Comparison of ENCODE assay signal across 22 cellular contexts in genomic region chr7:154853727-154854095, GRCh38.
DNase-seq lines count a peak whose midpoint lies in the region; ATAC-seq and TF ChIP-seq lines count a peak whose summit lies in the region.
"Had no signal": no experiment of that assay in that cellular context is flagged by ENCODE, and none has a peak within 500 bp of the region (broad histone marks: within the 10 kb centered on the region; RNA-seq: fewer than 3 reads in every experiment).

No MANE protein-coding gene starts in this region.

- no peak overlapping the region for H3K9ac ChIP-seq in GM23248

- H2AFZ ChIP-seq in GM23248: no peak overlapping the region

- DNase-seq in GM23248 (peak; percentile 7), endothelial cell (ENCODE audit: low spot score) (no peak), mucosa of gallbladder (ENCODE audit: low spot score) (peak; percentile 28), kidney glomerular epithelial cell (lab: John Stamatoyannopoulos, UW) (no peak), NCI-H2227 (lab: John Stamatoyannopoulos, UW; ENCODE audit: unreplicated experiment) (no peak), putamen (ENCODE audit: low spot score) (no peak)
- DNase-seq in activated T-cell treated with anti-CD3 and anti-CD28 coated beads, Interleukin-2, amount 50 U/mL, for 72 hours: no peak
- DNase-seq: CD4-positive, CD25-positive, alpha-beta regulatory T cell; COR-L47; DMS153; EL; NCI-H1105; NCI-H2081; NCI-H2171 treated with DMSO at 0.1 percent for 48 hours; NCI-H446 treated with DMSO at 0.1 percent for 48 hours; NCI-H69; SHP77 had no signal

- TF ChIP-seq CTCF in endothelial cell (IDR thresholded peaks at IDR 0.05; ENCODE audit: unreplicated experiment): no peak

- H3K27me3 Mint-ChIP-seq in endothelial cell (ENCODE audit: unreplicated experiment): peaks cover 1% of the 10 kb centered on the region
- peaks cover 28% of the 10 kb centered on the region for H3K27me3 Mint-ChIP-seq in activated T-cell treated with anti-CD3 and anti-CD28 coated beads, Interleukin-2, amount 50 U/mL, for 72 hours (ENCODE audit: low read depth)
- H3K27me3 Mint-ChIP-seq: IgD-negative memory B cell had no signal

- no peaks in the 10 kb centered on the region for H4K20me1 ChIP-seq in GM23248 (ENCODE audit: insufficient read depth)

- H3K9me3 Mint-ChIP-seq in endothelial cell (ENCODE audit: unreplicated experiment): no peaks in the 10 kb centered on the region
- peaks cover 2 to 3% of the 10 kb centered on the region in 2 donors for H3K9me3 Mint-ChIP-seq in activated T-cell treated with anti-CD3 and anti-CD28 coated beads, Interleukin-2, amount 50 U/mL, for 72 hours

- no peaks in the 10 kb centered on the region for H3K4me1 ChIP-seq in GM23248 (ENCODE audit: insufficient read depth)

- in situ Hi-C loops in GM23248 (cut with MboI): no loop called here

- no peaks in the 10 kb centered on the region for H3K9me2 ChIP-seq in GM23248 (ENCODE audit: insufficient read depth)

- H3K36me3 Mint-ChIP-seq in endothelial cell (ENCODE audit: low read depth, unreplicated experiment): peaks cover 4% of the 10 kb centered on the region
- H3K36me3 Mint-ChIP-seq in activated T-cell treated with anti-CD3 and anti-CD28 coated beads, Interleukin-2, amount 50 U/mL, for 72 hours (ENCODE audit: insufficient read depth in 2 of 2): no peaks in the 10 kb centered on the region
- H3K36me3 Mint-ChIP-seq: CD4-positive, CD25-positive, alpha-beta regulatory T cell; IgD-negative memory B cell had no signal

- no peak overlapping the region for H3K4me3 Mint-ChIP-seq in endothelial cell (ENCODE audit: unreplicated experiment)
- no peak overlapping the region for H3K4me3 Mint-ChIP-seq in activated T-cell treated with anti-CD3 and anti-CD28 coated beads, Interleukin-2, amount 50 U/mL, for 72 hours
- H3K4me3 Mint-ChIP-seq: B cell; CD4-positive, CD25-positive, alpha-beta regulatory T cell; IgD-negative memory B cell had no signal

- H3K9me3 ChIP-seq in GM23248 (ENCODE audit: low read depth): peaks cover 3% of the 10 kb centered on the region

- peaks cover 2% of the 10 kb centered on the region for H3K4me1 Mint-ChIP-seq in endothelial cell (ENCODE audit: unreplicated experiment)
- no peaks in the 10 kb centered on the region for H3K4me1 Mint-ChIP-seq in activated T-cell treated with anti-CD3 and anti-CD28 coated beads, Interleukin-2, amount 50 U/mL, for 72 hours (ENCODE audit: low read depth)
- H3K4me1 Mint-ChIP-seq: B cell; CD4-positive, CD25-positive, alpha-beta regulatory T cell; IgD-negative memory B cell had no signal

- no peak overlapping the region for H3K4me3 ChIP-seq in GM23248
- H3K4me3 ChIP-seq: GM12878, SK-N-MC had no signal

- no peaks in the 10 kb centered on the region for H3F3A ChIP-seq in GM23248 (ENCODE audit: insufficient read depth)

- no peaks in the 10 kb centered on the region for H3K27me3 ChIP-seq in GM23248 (replicated peaks; ENCODE audit: insufficient read depth)

- H3K79me2 ChIP-seq in GM23248 (ENCODE audit: insufficient read depth): no peaks in the 10 kb centered on the region

- peak overlapping the region; percentile 49 for H3K27ac Mint-ChIP-seq in endothelial cell (ENCODE audit: unreplicated experiment)
- H3K27ac Mint-ChIP-seq in activated T-cell treated with anti-CD3 and anti-CD28 coated beads, Interleukin-2, amount 50 U/mL, for 72 hours: no peak overlapping the region
- H3K27ac Mint-ChIP-seq: B cell; CD4-positive, CD25-positive, alpha-beta regulatory T cell; IgD-negative memory B cell had no signal

- no peaks in the 10 kb centered on the region for H3K36me3 ChIP-seq in GM23248 (ENCODE audit: low read depth)

- WGBS in GM23248 (ENCODE audit: low coverage in 1 of 2, low lambda C conversion rate in 2 of 2, missing lambda C conversion rate in 2 of 2), 2 experiments: 29 to 30% methylated on average over 4 of the region's 4 CpGs

- H3K27ac ChIP-seq in GM23248: no peak overlapping the region
- peak overlapping the region; percentile 62 for H3K27ac ChIP-seq in angular gyrus (ENCODE audit: low read depth, low read length)
- H3K27ac ChIP-seq: SK-N-MC had no signal

- H3K4me2 ChIP-seq in GM23248 (ENCODE audit: unreplicated experiment): no peak overlapping the region

- ATAC-seq in activated T-cell treated with anti-CD3 and anti-CD28 coated beads, Interleukin-2, amount 50 U/mL, for 72 hours (replicated peaks in 1 of 2): no peak
- ATAC-seq: GM12878 had no signal

Comparison
In these comparisons a context has a peak if more than half of its experiments do, and no peak if none do; other contexts are left out.
1. DNase-seq: peak in GM23248 (single experiment) and mucosa of gallbladder (single experiment); none in endothelial cell (single experiment), kidney glomerular epithelial cell (single experiment), NCI-H2227 (single experiment), putamen (single experiment) and activated T-cell treated with anti-CD3 and anti-CD28 coated beads, Interleukin-2, amount 50 U/mL, for 72 hours (0 of 2).